19 cellular contexts compared by ENCODE assay signal in genomic region chr2:152347076-152347475, GRCh38. TPM values are rescaled to one million over a fixed set of nuclear protein-coding genes. Genes with fewer than 3 reads are reported as not detected.
DNase-seq lines count a peak whose midpoint lies in the region; ATAC-seq and TF ChIP-seq lines count a peak whose summit lies in the region.
"Had no signal": no experiment of that assay in that cellular context is flagged by ENCODE, and none has a peak within 500 bp of the region (broad histone marks: within the 10 kb centered on the region; RNA-seq: fewer than 3 reads in every experiment).

No MANE protein-coding gene starts in this region.

- peak overlapping the region; percentile 5 for H3K27ac ChIP-seq in subcutaneous abdominal adipose tissue (ENCODE audit: low read depth, low read length)
- H3K27ac ChIP-seq: gastrocnemius medialis, pancreas, SK-N-MC had no signal

- no peaks in the 10 kb centered on the region for H3K9me3 ChIP-seq in subcutaneous abdominal adipose tissue (ENCODE audit: control insufficient read depth in 5 of 5, low read length in 5 of 5)
- H3K9me3 ChIP-seq: gastrocnemius medialis, pancreas had no signal

- no peak overlapping the region for H3K4me3 ChIP-seq in fibroblast of pulmonary artery (replicated peaks; ENCODE audit: low read depth, low read length)
- H3K4me3 ChIP-seq in subcutaneous abdominal adipose tissue (ENCODE audit: low read depth in 1 of 5, low read length in 5 of 5): no peak overlapping the region
- H3K4me3 ChIP-seq: gastrocnemius medialis, pancreas, SK-N-MC had no signal

- H3K27me3 ChIP-seq in subcutaneous abdominal adipose tissue (ENCODE audit: control insufficient read depth in 5 of 5, insufficient read depth in 4 of 5, low read length in 5 of 5): no peaks in the 10 kb centered on the region
- H3K27me3 ChIP-seq: gastrocnemius medialis, pancreas had no signal

- TF ChIP-seq CTCF in fibroblast of pulmonary artery (IDR thresholded peaks at IDR 0.05; ENCODE audit: low read length, missing control alignments): no peak

- no peak overlapping the region for H3K9ac ChIP-seq in subcutaneous abdominal adipose tissue (ENCODE audit: low read length in 5 of 5)

- peaks cover 0 to 9% (median 3%) of the 10 kb centered on the region in 5 donors for H3K36me3 ChIP-seq in subcutaneous abdominal adipose tissue (ENCODE audit: control insufficient read depth in 5 of 5, insufficient read depth in 5 of 5, low read length in 5 of 5)
- H3K36me3 ChIP-seq: pancreas had no signal

- H3K4me1 ChIP-seq in subcutaneous abdominal adipose tissue (ENCODE audit: control insufficient read depth in 5 of 5, insufficient read depth in 5 of 5, low read length in 5 of 5): peaks cover 0 to 7% (median 0%) of the 10 kb centered on the region in 5 donors
- H3K4me1 ChIP-seq: pancreas had no signal

- ATAC-seq in HG02938 (IDR thresholded peaks at IDR 0.05; ENCODE audit: unreplicated experiment) (no peak), GM19467 (IDR thresholded peaks at IDR 0.05; ENCODE audit: unreplicated experiment) (no peak)
- ATAC-seq: activated T-helper 17 cell treated with anti-CD3 and anti-CD28 coated beads, Interleukin-2, amount 50 U/mL, for 72 hours; gastrocnemius medialis; pancreas had no signal

- peak; percentile 59 for DNase-seq in GM03348 (ENCODE audit: low spot score)
- peak; percentile 82 for DNase-seq in RPMI7951 (ENCODE audit: low read depth)
- peak; percentile 41 for DNase-seq in fibroblast of pulmonary artery (ENCODE audit: low read depth)
- no peak for DNase-seq in C1 segment of cervical spinal cord (lab: John Stamatoyannopoulos, UW)
- DNase-seq: activated CD4-positive, alpha-beta memory T cell treated with anti-CD3 and anti-CD28 coated beads for 36 hours; CD8-positive, alpha-beta memory T cell; effector CD4-positive, alpha-beta T cell; gastrocnemius medialis; GDM1; kidney; NCI-H1105 treated with DMSO at 0.1 percent for 48 hours; NCI-H2171 treated with DMSO at 0.1 percent for 48 hours; NK-92 treated with Interleukin-12 subunit alpha and Interleukin-12 subunit beta, amount 100 ng/mL, for 24 hours; pancreas had no signal

RNA-seq across cellular contexts. Expression of gene FMNL2, which starts 12.1 kb away (rescaled TPM):
- 41.3 and 51.7 TPM in 2 replicates for total RNA-seq in RPMI7951 (2014; rRNA removed; shearing (Covaris generic))

Comparison
In these comparisons a context has a peak if more than half of its experiments do, and no peak if none do; other contexts are left out.
1. DNase-seq: peak in GM03348 (single experiment), RPMI7951 (single experiment) and fibroblast of pulmonary artery (single experiment); none in C1 segment of cervical spinal cord (0 of 14).